In genomic region chr22:17628304-17629166, GRCh38 we compare ENCODE assay signal across 8 cellular contexts. TPM values are rescaled to one million over a fixed set of nuclear protein-coding genes. Genes with fewer than 3 reads are reported as not detected.
A peak's percentile ranks its signal among the peaks of the same experiment; 100 is the strongest.
DNase-seq lines count a peak whose midpoint lies in the region; ATAC-seq, FAIRE-seq and TF ChIP-seq lines count a peak whose summit lies in the region.

ATP6V1E1 (minus strand) TSS chr22:17628749; CDS start chr22:17628635, 114 bp downstream.

- peak within 1 kb of the TSS; percentile 94 to 99 for H3K27ac Mint-ChIP-seq in natural killer cell

- peaks cover 13% of the 10 kb centered on the region for H4K20me1 ChIP-seq in Loucy (ENCODE audit: insufficient read depth, low read length, poor library complexity, severe bottlenecking)

- no peaks in the 10 kb centered on the region for H3K36me3 ChIP-seq in Loucy (ENCODE audit: insufficient read depth, low read length)

- H2AFZ ChIP-seq in Loucy (ENCODE audit: low read length) = peak within 1 kb of the TSS; percentile 96

- no peaks in the 10 kb centered on the region for H3K36me3 Mint-ChIP-seq in natural killer cell

- H3K4me1 Mint-ChIP-seq in natural killer cell = peaks cover 10 to 19% of the 10 kb centered on the region in 2 donors

- peak within 1 kb of the TSS; percentile 96 for H3K4me3 Mint-ChIP-seq in natural killer cell

- H3K4me1 ChIP-seq in Loucy (ENCODE audit: insufficient read depth, low read length, poor library complexity, severe bottlenecking) = peaks cover 8% of the 10 kb centered on the region

- H3K9ac ChIP-seq in Loucy (ENCODE audit: low read depth, low read length, poor library complexity, severe bottlenecking) = peak within 1 kb of the TSS; percentile 86

- H3K9me2 ChIP-seq in Loucy (replicated peaks; ENCODE audit: low read depth, low read length) = no peaks in the 10 kb centered on the region

- peak within 1 kb of the TSS; percentile 92 for H3K4me2 ChIP-seq in Loucy (ENCODE audit: low read depth, low read length, poor library complexity, severe bottlenecking)

- peak within 1 kb of the TSS; percentile 99 for H3K4me3 ChIP-seq in Loucy (ENCODE audit: low read length, poor library complexity, severe bottlenecking)

- peak; percentile 96 for DNase-seq in EL
- peak; percentile 77 for DNase-seq in H54 (ENCODE audit: insufficient read length, low spot score)
- peak; percentile 93 for DNase-seq in activated T-helper 9 cell treated with anti-CD3 and anti-CD28 coated beads, Interleukin-2, amount 50 U/mL, for 16 hours (ENCODE audit: low read depth)
- DNase-seq in fibroblast of peridontal ligament (ENCODE audit: extremely low read depth) = peak; percentile 97
- peak; percentile 97 for DNase-seq in natural killer cell
- peak; percentile 95 for DNase-seq in stimulated activated naive CD4-positive, alpha-beta T cell treated with Interleukin-2 at 50 U/mL for 16 hours (lab: John Stamatoyannopoulos, UW)

- peak; percentile 92 for FAIRE-seq in H54 (lab: Jason Lieb, UNC)

- H3K9me3 ChIP-seq in Loucy (ENCODE audit: insufficient read depth, low read depth, low read length) = no peaks in the 10 kb centered on the region

- TF ChIP-seq CTCF in Loucy (conservative IDR thresholded peaks at IDR 0.05; ENCODE audit: low read length) (no peak), natural killer cell (IDR thresholded peaks at IDR 0.05) (no peak)

- peak; percentile 99 to 100 (median 100) for ATAC-seq in natural killer cell

- intact Hi-C loops in natural killer cell (cut with micrococcal nuclease) = loop anchor here (1.0 to 2.0 kb wide), 2 partner anchors 10 to 448 kb away; partner anchors contain the start of genes BCL2L13 and PEX26

- H3K79me2 ChIP-seq in Loucy (ENCODE audit: insufficient read depth, low read length) = peaks cover 50% of the 10 kb centered on the region

- H3K27me3 Mint-ChIP-seq in natural killer cell (ENCODE audit: low read depth in 2 of 2) = no peaks in the 10 kb centered on the region

- H3K27me3 ChIP-seq in Loucy (ENCODE audit: insufficient read depth, low read length, poor library complexity, severe bottlenecking) = no peaks in the 10 kb centered on the region

- 0 out of 2 replicates have a peak, but pooled peaks have one; percentile 19 for TF ChIP-seq POLR2A in H54 (IDR thresholded peaks at IDR 0.05; ENCODE audit: low read depth, low read length)
- peak; percentile 74 for TF ChIP-seq POLR2A in Raji (IDR thresholded peaks at IDR 0.05; ENCODE audit: insufficient read depth, low read depth, low read length)

- no peaks in the 10 kb centered on the region for H3K9me3 Mint-ChIP-seq in natural killer cell

- H3F3A ChIP-seq in Loucy (ENCODE audit: low read depth) = no peaks in the 10 kb centered on the region

RNA-seq across cellular contexts. Expression of gene ATP6V1E1, which starts in this region (rescaled TPM):
- 10 to 100 TPM; 75.8 to 79.8 (median 76.4) TPM for total RNA-seq in natural killer cell

Comparison
In these comparisons a context has a peak if more than half of its experiments do, and no peak if none do; other contexts are left out.
1. Peak in every context shown above with its lines: DNase-seq, ATAC-seq and H3K4me3 ChIP-seq.